Comparison of ENCODE assay signal across 15 cellular contexts in the genomic region with DNA sequence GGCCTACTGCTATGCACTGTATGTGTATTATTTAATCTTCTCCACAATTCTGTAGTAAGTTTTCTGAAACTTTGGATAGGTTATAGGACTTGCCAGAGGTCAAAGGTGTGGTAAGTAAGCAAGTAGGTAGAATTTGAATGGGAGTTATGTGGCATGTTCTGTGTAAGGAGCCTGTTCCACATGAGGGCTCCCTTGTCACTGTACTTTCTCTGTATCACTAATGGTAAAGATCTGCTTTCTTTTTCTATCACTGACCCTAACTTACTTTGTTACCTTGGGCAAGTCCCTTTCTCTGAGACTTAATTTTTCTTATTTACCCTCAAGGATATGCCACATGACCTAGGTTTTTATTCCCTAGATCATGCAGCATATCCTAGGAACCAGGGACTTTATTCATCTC. TPM values are rescaled to one million over a fixed set of nuclear protein-coding genes. Genes with fewer than 3 reads are reported as not detected.
A peak's percentile ranks its signal among the peaks of the same experiment; 100 is the strongest.
DNase-seq lines count a peak whose midpoint lies in the region; ATAC-seq, FAIRE-seq and TF ChIP-seq lines count a peak whose summit lies in the region.
"Had no signal": no experiment of that assay in that cellular context is flagged by ENCODE, and none has a peak within 500 bp of the region (broad histone marks: within the 10 kb centered on the region; RNA-seq: fewer than 3 reads in every experiment).

No MANE protein-coding gene starts in this region.

- H3K27ac ChIP-seq in ACC112 (ENCODE audit: low read depth, low read length) (peak overlapping the region; percentile 36; the same call in 1 of the 2 replicates), breast epithelium (no peak overlapping the region), pancreas (no peak overlapping the region), mesendoderm (ENCODE audit: low read depth, low read length) (no peak overlapping the region)
- H3K27ac ChIP-seq: cardiac muscle cell, right lobe of liver had no signal

- H3K23ac ChIP-seq in mesendoderm (ENCODE audit: low read length), result no peak overlapping the region

- no peaks in the 10 kb centered on the region for H3K27me3 Mint-ChIP-seq in effector memory CD8-positive, alpha-beta T cell
- H3K27me3 Mint-ChIP-seq: activated CD8-positive, alpha-beta memory T cell treated with anti-CD3 and anti-CD28 coated beads, Interleukin-2, amount 10 ng/mL, durations not matched to agents 7 days and 5 days had no signal

- H3K4me3 Mint-ChIP-seq in effector memory CD8-positive, alpha-beta T cell, result no peak overlapping the region
- H3K4me3 Mint-ChIP-seq: activated CD8-positive, alpha-beta memory T cell treated with anti-CD3 and anti-CD28 coated beads, Interleukin-2, amount 10 ng/mL, durations not matched to agents 7 days and 5 days; mesothelial cell of epicardium had no signal

- TF ChIP-seq POLR2A in breast epithelium (IDR thresholded peaks at IDR 0.05), result no peak

- H3K9me3 ChIP-seq in breast epithelium, result no peaks in the 10 kb centered on the region
- H3K9me3 ChIP-seq in pancreas, result no peaks in the 10 kb centered on the region
- H3K9me3 ChIP-seq: right lobe of liver had no signal

- ATAC-seq in HG02678 (IDR thresholded peaks at IDR 0.05; ENCODE audit: unreplicated experiment), result peak; percentile 61
- no peak for ATAC-seq in effector memory CD8-positive, alpha-beta T cell (replicated peaks)
- no peak for ATAC-seq in pancreas
- ATAC-seq: activated CD8-positive, alpha-beta memory T cell treated with anti-CD3 and anti-CD28 coated beads, Interleukin-2, amount 10 ng/mL, durations not matched to agents 7 days and 5 days; right lobe of liver had no signal

- H3K79me2 ChIP-seq in ACC112 (ENCODE audit: control insufficient read depth, insufficient read depth, low read length, unreplicated experiment) (peaks cover 23% of the 10 kb centered on the region), mesendoderm (ENCODE audit: control insufficient read depth, insufficient read depth, low read length) (peaks cover 11% of the 10 kb centered on the region)

- H2AK5ac ChIP-seq in mesendoderm (ENCODE audit: low read length), result no peak overlapping the region

- H3K27ac Mint-ChIP-seq in effector memory CD8-positive, alpha-beta T cell, result peak overlapping the region; percentile 75 to 86
- H3K27ac Mint-ChIP-seq: activated CD8-positive, alpha-beta memory T cell treated with anti-CD3 and anti-CD28 coated beads, Interleukin-2, amount 10 ng/mL, durations not matched to agents 7 days and 5 days had no signal

- H3K4me1 Mint-ChIP-seq in effector memory CD8-positive, alpha-beta T cell (ENCODE audit: low read depth in 2 of 2), result peaks cover 45 to 59% of the 10 kb centered on the region in 2 donors

- no peak overlapping the region for H3K18ac ChIP-seq in mesendoderm (ENCODE audit: low read length)

- H2BK5ac ChIP-seq in mesendoderm (ENCODE audit: low read length), result no peak overlapping the region

- no peak overlapping the region for H3K56ac ChIP-seq in mesendoderm (ENCODE audit: low read length)

- no peak for FAIRE-seq in pancreas (lab: Jason Lieb, UNC)
- FAIRE-seq: HTR-8/SVneo had no signal

- DNase-seq in GM12864 (ENCODE audit: low read depth) (peak; percentile 16), breast epithelium (ENCODE audit: low spot score in 2 of 2) (no peak), pancreas (no peak), mesendoderm (no peak), KG1 (lab: John Stamatoyannopoulos, UW) (no peak)
- no peak for DNase-seq in effector memory CD8-positive, alpha-beta T cell
- DNase-seq: activated CD8-positive, alpha-beta memory T cell treated with anti-CD3 and anti-CD28 coated beads, Interleukin-2, amount 10 ng/mL, durations not matched to agents 7 days and 5 days; NCI-H1417 treated with DMSO at 0.1 percent for 48 hours; nucleus accumbens; right lobe of liver had no signal

- peaks cover 44% of the 10 kb centered on the region for H3K79me1 ChIP-seq in mesendoderm (ENCODE audit: low read length)

- no peaks in the 10 kb centered on the region for H3K9me3 Mint-ChIP-seq in effector memory CD8-positive, alpha-beta T cell
- H3K9me3 Mint-ChIP-seq: mesothelial cell of epicardium had no signal

- H3K4me2 ChIP-seq in mesendoderm (ENCODE audit: low read length), result no peak overlapping the region

- no peak overlapping the region for H3K4ac ChIP-seq in mesendoderm (ENCODE audit: low read depth, low read length)

- no peak overlapping the region for H4K8ac ChIP-seq in mesendoderm (ENCODE audit: low read depth, low read length)

- H2AFZ ChIP-seq in ACC112 (ENCODE audit: low read length, unreplicated experiment), result no peak overlapping the region

- H3K9ac ChIP-seq in mesendoderm (ENCODE audit: low read length), result no peak overlapping the region

- H3K27me3 ChIP-seq in ACC112 (ENCODE audit: insufficient read depth, low read length), result no peaks in the 10 kb centered on the region
- H3K27me3 ChIP-seq in breast epithelium, result no peaks in the 10 kb centered on the region
- no peaks in the 10 kb centered on the region for H3K27me3 ChIP-seq in pancreas
- H3K27me3 ChIP-seq in mesendoderm (ENCODE audit: insufficient read depth, low read length, poor library complexity), result no peaks in the 10 kb centered on the region
- H3K27me3 ChIP-seq: cardiac muscle cell, right lobe of liver had no signal

- TF ChIP-seq CTCF in GM12864 (IDR thresholded peaks at IDR 0.05; ENCODE audit: low read depth, low read length, missing control alignments) (no peak), breast epithelium (IDR thresholded peaks at IDR 0.05) (no peak), pancreas (IDR thresholded peaks at IDR 0.05) (no peak)

- H2BK15ac ChIP-seq in mesendoderm (replicated peaks; ENCODE audit: low read depth), result no peak overlapping the region

- intact Hi-C loops in breast epithelium (cut with DNase I; ENCODE audit: low total_unique reads) (no loop called here), pancreas (cut with DNase I) (no loop called here)

- H3K4me1 ChIP-seq in ACC112 (ENCODE audit: control insufficient read depth, insufficient read depth, low read length, unreplicated experiment) (peaks cover 15% of the 10 kb centered on the region), breast epithelium (no peaks in the 10 kb centered on the region), pancreas (peaks cover 0 to 7% (median 0%) of the 10 kb centered on the region in 3 donors), mesendoderm (ENCODE audit: control insufficient read depth, low read depth, low read length) (peaks cover 2% of the 10 kb centered on the region)
- H3K4me1 ChIP-seq: right lobe of liver had no signal

- no peak overlapping the region for H4K5ac ChIP-seq in mesendoderm (ENCODE audit: low read length)

- H3K36me3 ChIP-seq in ACC112 (ENCODE audit: insufficient read depth, low read length), result no peaks in the 10 kb centered on the region
- H3K36me3 ChIP-seq in breast epithelium, result no peaks in the 10 kb centered on the region
- H3K36me3 ChIP-seq in pancreas, result peaks cover 0 to 6% (median 0%) of the 10 kb centered on the region in 3 donors
- H3K36me3 ChIP-seq in mesendoderm (ENCODE audit: control insufficient read depth, insufficient read depth, low read length), result no peaks in the 10 kb centered on the region
- H3K36me3 ChIP-seq: cardiac muscle cell, right lobe of liver had no signal

- no peak overlapping the region for H2BK120ac ChIP-seq in mesendoderm (ENCODE audit: low read depth, low read length)

- H3K36me3 Mint-ChIP-seq in effector memory CD8-positive, alpha-beta T cell (ENCODE audit: insufficient read depth), result peaks cover 39% of the 10 kb centered on the region
- H3K36me3 Mint-ChIP-seq: activated CD8-positive, alpha-beta memory T cell treated with anti-CD3 and anti-CD28 coated beads, Interleukin-2, amount 10 ng/mL, durations not matched to agents 7 days and 5 days had no signal

- no peak overlapping the region for H3K4me3 ChIP-seq in ACC112 (ENCODE audit: low read depth, low read length)
- H3K4me3 ChIP-seq in GM12864 (ENCODE audit: low read depth, low read length), result no peak overlapping the region
- no peak overlapping the region for H3K4me3 ChIP-seq in breast epithelium
- H3K4me3 ChIP-seq in pancreas, result no peak overlapping the region
- no peak overlapping the region for H3K4me3 ChIP-seq in mesendoderm (ENCODE audit: low read length)
- H3K4me3 ChIP-seq: cardiac muscle cell, right lobe of liver had no signal

RNA-seq across cellular contexts. Expression of gene EIF2S2, which starts 50.3 kb away (rescaled TPM):
- 10 to 100 TPM; 45.6 to 55.4 (median 45.8) TPM for total RNA-seq in breast epithelium
- total RNA-seq in pancreas, result 10 to 100 TPM; 19.2 to 52.3 (median 24.9) TPM
- polyA plus RNA-seq in pancreas, result 10 to 100 TPM; 14.3 to 27.5 TPM
- 307 TPM for polyA plus RNA-seq in mesendoderm (2013, experiment 1 of 2)
- 307 TPM for polyA plus RNA-seq in mesendoderm (2013, experiment 2 of 2)
